ENCODE assay signal across 1 cellular context in the genomic region with DNA sequence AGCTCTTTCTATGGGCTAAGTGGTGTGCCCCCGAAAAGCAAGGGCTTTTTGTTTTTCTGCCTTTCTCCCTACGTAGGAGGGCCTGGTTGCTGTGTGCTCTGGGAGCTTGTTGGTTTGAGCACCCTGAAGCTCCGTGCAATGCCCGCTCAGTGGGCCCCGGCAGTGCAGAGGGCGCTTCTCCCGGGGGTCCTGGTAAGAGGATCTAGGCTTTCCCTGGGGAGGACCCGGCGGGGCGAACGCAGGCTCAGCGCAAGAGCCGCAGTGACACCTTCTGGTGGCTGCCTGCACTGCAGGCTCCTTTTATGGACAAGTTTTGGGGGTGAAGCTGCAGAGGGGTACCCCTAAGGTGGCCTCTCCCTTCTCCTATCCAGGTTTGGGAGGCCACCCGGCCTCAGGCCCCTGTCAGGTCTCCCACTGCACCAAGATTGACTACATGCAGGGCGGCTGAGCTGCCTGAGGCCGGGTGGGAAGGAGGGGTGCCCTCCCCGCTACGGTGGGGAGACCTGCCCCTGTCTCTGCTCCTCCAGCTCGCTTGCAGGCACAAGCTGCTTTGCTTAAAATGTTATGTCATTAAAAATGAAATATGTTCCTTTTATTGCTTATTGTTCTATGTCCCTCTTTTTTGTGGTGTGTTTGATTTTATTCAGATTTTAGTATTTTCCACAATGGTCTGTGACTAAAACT.
TF ChIP-seq lines count a peak whose summit lies in the region.

No MANE protein-coding gene starts in this region.

TF ChIP-seq in GM12878, 131 proteins besides CTCF, POLR2A, EP300 and RAD21:
- TF ChIP-seq ZNF24 (IDR thresholded peaks at IDR 0.05) (no peak), MYB (IDR thresholded peaks at IDR 0.05; ENCODE audit: borderline replicate concordance, low read depth, low read length) (no peak), BACH1 (IDR thresholded peaks at IDR 0.05; ENCODE audit: borderline replicate concordance) (no peak), CREB1 (IDR thresholded peaks at IDR 0.05; ENCODE audit: low read depth) (no peak), WRNIP1 (IDR thresholded peaks at IDR 0.05; ENCODE audit: borderline replicate concordance, low read depth, low read length) (no peak), ZZZ3 (IDR thresholded peaks at IDR 0.05; ENCODE audit: control insufficient read depth, insufficient read length, low read depth) (no peak), TAF1 (IDR thresholded peaks at IDR 0.05; ENCODE audit: borderline replicate concordance, low read depth, low read length) (no peak), HDGF (IDR thresholded peaks at IDR 0.05) (no peak), STAT3 (IDR thresholded peaks at IDR 0.05; ENCODE audit: low read depth, low read length) (no peak), BCL11A (IDR thresholded peaks at IDR 0.05; ENCODE audit: low read depth, low read length) (no peak), MEF2A (IDR thresholded peaks at IDR 0.05; ENCODE audit: insufficient read depth, low read depth, low read length) (no peak)
- TF ChIP-seq, protein P1, sequence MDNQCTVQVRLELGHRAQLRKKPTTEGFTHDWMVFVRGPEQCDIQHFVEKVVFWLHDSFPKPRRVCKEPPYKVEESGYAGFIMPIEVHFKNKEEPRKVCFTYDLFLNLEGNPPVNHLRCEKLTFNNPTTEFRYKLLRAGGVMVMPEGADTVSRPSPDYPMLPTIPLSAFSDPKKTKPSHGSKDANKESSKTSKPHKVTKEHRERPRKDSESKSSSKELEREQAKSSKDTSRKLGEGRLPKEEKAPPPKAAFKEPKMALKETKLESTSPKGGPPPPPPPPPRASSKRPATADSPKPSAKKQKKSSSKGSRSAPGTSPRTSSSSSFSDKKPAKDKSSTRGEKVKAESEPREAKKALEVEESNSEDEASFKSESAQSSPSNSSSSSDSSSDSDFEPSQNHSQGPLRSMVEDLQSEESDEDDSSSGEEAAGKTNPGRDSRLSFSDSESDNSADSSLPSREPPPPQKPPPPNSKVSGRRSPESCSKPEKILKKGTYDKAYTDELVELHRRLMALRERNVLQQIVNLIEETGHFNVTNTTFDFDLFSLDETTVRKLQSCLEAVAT (IDR thresholded peaks at IDR 0.05), result no peak
- TF ChIP-seq, protein P2, sequence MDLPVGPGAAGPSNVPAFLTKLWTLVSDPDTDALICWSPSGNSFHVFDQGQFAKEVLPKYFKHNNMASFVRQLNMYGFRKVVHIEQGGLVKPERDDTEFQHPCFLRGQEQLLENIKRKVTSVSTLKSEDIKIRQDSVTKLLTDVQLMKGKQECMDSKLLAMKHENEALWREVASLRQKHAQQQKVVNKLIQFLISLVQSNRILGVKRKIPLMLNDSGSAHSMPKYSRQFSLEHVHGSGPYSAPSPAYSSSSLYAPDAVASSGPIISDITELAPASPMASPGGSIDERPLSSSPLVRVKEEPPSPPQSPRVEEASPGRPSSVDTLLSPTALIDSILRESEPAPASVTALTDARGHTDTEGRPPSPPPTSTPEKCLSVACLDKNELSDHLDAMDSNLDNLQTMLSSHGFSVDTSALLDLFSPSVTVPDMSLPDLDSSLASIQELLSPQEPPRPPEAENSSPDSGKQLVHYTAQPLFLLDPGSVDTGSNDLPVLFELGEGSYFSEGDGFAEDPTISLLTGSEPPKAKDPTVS (IDR thresholded peaks at IDR 0.05; ENCODE audit: low read depth, low read length), result no peak
